In genomic region chr3:44464509-44464908, GRCh38 we compare ENCODE assay signal across 33 cellular contexts. TPM values are rescaled to one million over a fixed set of nuclear protein-coding genes. Genes with fewer than 3 reads are reported as not detected.
DNase-seq lines count a peak whose midpoint lies in the region; ATAC-seq and TF ChIP-seq lines count a peak whose summit lies in the region.
"Had no signal": no experiment of that assay in that cellular context is flagged by ENCODE, and none has a peak within 500 bp of the region (broad histone marks: within the 10 kb centered on the region; RNA-seq: fewer than 3 reads in every experiment).

No MANE protein-coding gene starts in this region.

- peaks cover 7% of the 10 kb centered on the region for H3K4me1 Mint-ChIP-seq in osteocyte (ENCODE audit: unreplicated experiment)
- H3K4me1 Mint-ChIP-seq: B cell, CD14-positive monocyte had no signal

- POLR2A ChIA-PET in SK-N-SH (lab: Yijun Ruan, JAX), result interaction anchor here (0.8 to 1.4 kb wide), 2 partner anchors 46 to 126 kb away, joined by 3 to 5 read pairs; partner anchors contain the start of gene TCAIM

- no peaks in the 10 kb centered on the region for H3K27me3 Mint-ChIP-seq in osteocyte (ENCODE audit: unreplicated experiment)
- H3K27me3 Mint-ChIP-seq: B cell; CD4-positive, alpha-beta memory T cell; CD4-positive, alpha-beta T cell; CD4-positive, CD25-positive, alpha-beta regulatory T cell; CD8-positive, alpha-beta memory T cell had no signal

- no peak for TF ChIP-seq RAD21 in SK-N-SH (IDR thresholded peaks at IDR 0.05; ENCODE audit: low read length)

- no peak overlapping the region for H4K91ac ChIP-seq in trophoblast cell (ENCODE audit: low read depth, low read length)

- peaks cover 0 to 5% of the 10 kb centered on the region in 2 experiments; a peak in 1 of 4 replicates for H3K4me1 ChIP-seq in SK-N-SH (ENCODE audit: control insufficient read depth in 1 of 2, insufficient read depth in 2 of 2, low read depth in 1 of 2, low read length in 1 of 2)
- peaks cover 3 to 4% of the 10 kb centered on the region in 2 experiments for H3K4me1 ChIP-seq in trophoblast cell (ENCODE audit: control insufficient read depth in 1 of 2, insufficient read depth in 2 of 2, low read length in 2 of 2)
- H3K4me1 ChIP-seq: A549, BE2C, BLaER1, Caco-2 had no signal

- no peak overlapping the region for H2AK5ac ChIP-seq in trophoblast cell (ENCODE audit: low read length)

- H3K4me3 Mint-ChIP-seq in osteocyte (ENCODE audit: unreplicated experiment), result no peak overlapping the region
- H3K4me3 Mint-ChIP-seq: B cell; CD14-positive monocyte; CD4-positive, alpha-beta memory T cell; CD4-positive, alpha-beta T cell; CD4-positive, CD25-positive, alpha-beta regulatory T cell; CD8-positive, alpha-beta memory T cell; CD8-positive, alpha-beta T cell had no signal

- H3K27me3 ChIP-seq in SK-N-SH (ENCODE audit: insufficient read depth) (no peaks in the 10 kb centered on the region), trophoblast cell (ENCODE audit: insufficient read depth, low read length) (no peaks in the 10 kb centered on the region)
- H3K27me3 ChIP-seq: BE2C; BLaER1; BLaER1 treated with 17β-estradiol and CSF1 and Interleukin-3, amounts not matched to agents 10 nM and 100 nM had no signal

- H3K27ac ChIP-seq in SK-N-SH (ENCODE audit: low read depth in 2 of 2, low read length in 1 of 2), result no peak overlapping the region; a peak in 1 of 4 replicates
- no peak overlapping the region for H3K27ac ChIP-seq in trophoblast cell (ENCODE audit: low read depth, low read length)
- H3K27ac ChIP-seq: 22Rv1; A549; BLaER1; BLaER1 treated with 17β-estradiol and CSF1 and Interleukin-3, amounts not matched to agents 10 nM and 100 nM; C4-2B had no signal

- peaks cover 47% of the 10 kb centered on the region for H3K36me3 Mint-ChIP-seq in osteocyte (ENCODE audit: unreplicated experiment)

- peaks cover 53% of the 10 kb centered on the region for H3K79me2 ChIP-seq in SK-N-SH (ENCODE audit: insufficient read depth)
- no peaks in the 10 kb centered on the region for H3K79me2 ChIP-seq in trophoblast cell (ENCODE audit: control insufficient read depth, insufficient read depth, low read length, poor library complexity)

- H3K9ac ChIP-seq in SK-N-SH, result no peak overlapping the region
- H3K9ac ChIP-seq in trophoblast cell (ENCODE audit: low read length), result no peak overlapping the region
- H3K9ac ChIP-seq: BLaER1; BLaER1 treated with 17β-estradiol and CSF1 and Interleukin-3, amounts not matched to agents 10 nM and 100 nM had no signal

- no peaks in the 10 kb centered on the region for H3K9me2 ChIP-seq in SK-N-SH

- H3K9me3 ChIP-seq in SK-N-SH, result no peaks in the 10 kb centered on the region; the same call in 1 of the 2 replicates
- peaks cover 13% of the 10 kb centered on the region for H3K9me3 ChIP-seq in trophoblast cell (ENCODE audit: insufficient read depth, low read depth, low read length)
- H3K9me3 ChIP-seq: A549, BE2C had no signal

- H4K20me1 ChIP-seq in SK-N-SH (ENCODE audit: insufficient read depth), result no peaks in the 10 kb centered on the region

- peak in 1 of 2 experiments; percentile 56; a peak in 1 of 4 replicates for TF ChIP-seq EP300 in SK-N-SH (IDR thresholded peaks at IDR 0.05; ENCODE audit: borderline replicate concordance in 1 of 2, low read depth in 1 of 2, low read length in 1 of 2)

- peaks cover 20% of the 10 kb centered on the region for H3K9me3 Mint-ChIP-seq in osteocyte (ENCODE audit: unreplicated experiment)

- 67% methylated on average over 6 of the region's 7 CpGs for WGBS in SK-N-SH (ENCODE audit: low lambda C conversion rate)
- no CpG with 5 or more reads among the region's 7 CpGs for WGBS in trophoblast cell (ENCODE audit: extremely low coverage, insufficient coverage, insufficient read length)

- no peak overlapping the region for H3K23ac ChIP-seq in trophoblast cell (ENCODE audit: low read length)

- no peak for TF ChIP-seq CTCF in SK-N-SH (IDR thresholded peaks at IDR 0.05)
- no peak for TF ChIP-seq CTCF in osteocyte (IDR thresholded peaks at IDR 0.05)

- H3K4me2 ChIP-seq in SK-N-SH (no peak overlapping the region), trophoblast cell (ENCODE audit: low read length) (no peak overlapping the region)
- H3K4me2 ChIP-seq: A549; BLaER1; BLaER1 treated with 17β-estradiol and CSF1 and Interleukin-3, amounts not matched to agents 10 nM and 100 nM had no signal

- CTCF ChIA-PET in SK-N-SH (lab: Yijun Ruan, JAX), result interaction anchor here (1.0 kb wide), 1 partner anchor 9 kb away, joined by 3 read pairs; no protein-coding TSS in a partner anchor

- H2BK120ac ChIP-seq in trophoblast cell (ENCODE audit: insufficient read depth, low read length, poor library complexity), result no peak overlapping the region

- no peak overlapping the region for H4K8ac ChIP-seq in trophoblast cell (ENCODE audit: low read depth, low read length)

- DNase-seq in SK-N-SH (no peak), osteocyte (ENCODE audit: extremely low spot score, unreplicated experiment) (peak; percentile 15), trophoblast cell (peak; percentile 7 to 17), left cardiac atrium (no peak), NCI-H748 treated with DMSO at 0.1 percent for 48 hours (lab: John Stamatoyannopoulos, UW) (no peak)
- DNase-seq: 8988T; ACHN; AML-193; BE2C; C1 segment of cervical spinal cord; Caco-2; Calu3; CD4-positive, alpha-beta memory T cell; CD4-positive, alpha-beta T cell; CD4-positive, CD25-positive, alpha-beta regulatory T cell; CD8-positive, alpha-beta memory T cell; CD8-positive, alpha-beta T cell; COR-L47; DMS 273 treated with DMSO at 0.1 percent for 48 hours; DMS153; DMS53; DMS79; DMS79 treated with DMSO at 0.1 percent for 48 hours; DND-41; EL had no signal

- no peak overlapping the region for H4K12ac ChIP-seq in trophoblast cell (ENCODE audit: low read depth, low read length)

- no peak for ATAC-seq in SK-N-SH treated with all-trans-retinoic acid at 6 μM for 48 hours
- ATAC-seq in left cardiac atrium, result no peak
- ATAC-seq: A549; CD8-positive, alpha-beta T cell had no signal

- peak overlapping the region; percentile 37 for H3K18ac ChIP-seq in trophoblast cell (ENCODE audit: low read length)

- H3K79me1 ChIP-seq in trophoblast cell (ENCODE audit: low read length), result no peaks in the 10 kb centered on the region

- no peak overlapping the region for H3K14ac ChIP-seq in trophoblast cell (ENCODE audit: low read length)

- H2BK5ac ChIP-seq in trophoblast cell (ENCODE audit: low read depth, low read length, poor library complexity), result no peak overlapping the region

- H2BK12ac ChIP-seq in trophoblast cell (ENCODE audit: low read length), result no peak overlapping the region

- no peak overlapping the region for H3K4ac ChIP-seq in trophoblast cell (ENCODE audit: low read depth, low read length)

- no peak overlapping the region for H3K4me3 ChIP-seq in SK-N-SH (ENCODE audit: low read depth in 2 of 2, low read length in 1 of 2)
- H3K4me3 ChIP-seq in trophoblast cell (ENCODE audit: low read depth, low read length), result no peak overlapping the region
- H3K4me3 ChIP-seq: A549; BLaER1; BLaER1 treated with 17β-estradiol and CSF1 and Interleukin-3, amounts not matched to agents 10 nM and 100 nM had no signal

- H3K36me3 ChIP-seq in SK-N-SH (replicated peaks in 1 of 2; ENCODE audit: control insufficient read depth in 1 of 2, insufficient read depth in 2 of 2, low read length in 1 of 2) (peaks cover 7 to 68% of the 10 kb centered on the region in 2 experiments), trophoblast cell (ENCODE audit: control insufficient read depth in 1 of 2, insufficient read depth in 2 of 2, low read length in 2 of 2) (peaks cover 24 to 26% of the 10 kb centered on the region in 2 experiments)
- H3K36me3 ChIP-seq: BE2C had no signal

- no peak overlapping the region for H2AFZ ChIP-seq in SK-N-SH (ENCODE audit: low read depth)
- H2AFZ ChIP-seq in trophoblast cell (ENCODE audit: insufficient read depth, low read length, poor library complexity), result no peak overlapping the region

- intact Hi-C loops in left cardiac atrium (cut with DNase I), result no loop called here

- no peaks in the 10 kb centered on the region for H3F3A ChIP-seq in SK-N-SH (replicated peaks; ENCODE audit: insufficient read depth)

- no peak overlapping the region for H3K27ac Mint-ChIP-seq in osteocyte (ENCODE audit: unreplicated experiment)
- H3K27ac Mint-ChIP-seq: B cell; CD4-positive, alpha-beta T cell; CD8-positive, alpha-beta T cell had no signal

TF ChIP-seq in SK-N-SH, 30 proteins besides CTCF, POLR2A, EP300 and RAD21 (continues in another document):
- no peak for TF ChIP-seq EZH2phosphoT487 (IDR thresholded peaks at IDR 0.05; ENCODE audit: borderline replicate concordance, low read depth)
- TF ChIP-seq GATA2 (CRISPR knock-in tag; IDR thresholded peaks at IDR 0.05), result peak; percentile 87
- TF ChIP-seq NRF1 (IDR thresholded peaks at IDR 0.05; ENCODE audit: low read depth, low read length), result no peak
- no peak for TF ChIP-seq FOXM1 (IDR thresholded peaks at IDR 0.05; ENCODE audit: low read depth)
- TF ChIP-seq POLR2AphosphoS5 (IDR thresholded peaks at IDR 0.05; ENCODE audit: low read depth, low read length), result no peak
- no peak for TF ChIP-seq YY1 (IDR thresholded peaks at IDR 0.05; ENCODE audit: low read depth)
- no peak for TF ChIP-seq TEAD4 (IDR thresholded peaks at IDR 0.05; ENCODE audit: borderline replicate concordance, insufficient read depth)

TF ChIP-seq in SK-N-SH treated with all-trans-retinoic acid at 6 μM for 48 hours, 23 proteins besides CTCF, POLR2A, EP300 and RAD21 (continues in another document):
- TF ChIP-seq ZFP3 (CRISPR knock-in tag; IDR thresholded peaks at IDR 0.05), result no peak

RNA-seq across cellular contexts. Expression of gene ZNF445, which starts 13.0 kb away (rescaled TPM):
- 2.2 and 2.9 TPM in 2 replicates for polyA plus RNA-seq in SK-N-SH (2012; rRNA removed)
- polyA plus RNA-seq in SK-N-SH (2012; cell fraction: cytosol; rRNA removed), result 1.6 and 2.0 TPM in 2 replicates
- polyA plus RNA-seq in SK-N-SH (2012; cell fraction: nucleus; rRNA removed), result 6.2 and 8.1 TPM in 2 replicates
- total RNA-seq in osteocyte, result 26.1 and 28.2 TPM in 2 replicates
- 7.0 and 7.3 TPM in 2 replicates for polyA plus RNA-seq in trophoblast cell (2013)
- 10 to 100 TPM; 11.1 to 13.5 TPM for total RNA-seq in left cardiac atrium

Comparison
In these comparisons a context has a peak if more than half of its experiments do, and no peak if none do; other contexts are left out.
1. DNase-seq: peak in osteocyte (single experiment) and trophoblast cell (2 of 2); none in SK-N-SH (single experiment), left cardiac atrium (single experiment) and NCI-H748 treated with DMSO at 0.1 percent for 48 hours (single experiment).